In the genomic region with DNA sequence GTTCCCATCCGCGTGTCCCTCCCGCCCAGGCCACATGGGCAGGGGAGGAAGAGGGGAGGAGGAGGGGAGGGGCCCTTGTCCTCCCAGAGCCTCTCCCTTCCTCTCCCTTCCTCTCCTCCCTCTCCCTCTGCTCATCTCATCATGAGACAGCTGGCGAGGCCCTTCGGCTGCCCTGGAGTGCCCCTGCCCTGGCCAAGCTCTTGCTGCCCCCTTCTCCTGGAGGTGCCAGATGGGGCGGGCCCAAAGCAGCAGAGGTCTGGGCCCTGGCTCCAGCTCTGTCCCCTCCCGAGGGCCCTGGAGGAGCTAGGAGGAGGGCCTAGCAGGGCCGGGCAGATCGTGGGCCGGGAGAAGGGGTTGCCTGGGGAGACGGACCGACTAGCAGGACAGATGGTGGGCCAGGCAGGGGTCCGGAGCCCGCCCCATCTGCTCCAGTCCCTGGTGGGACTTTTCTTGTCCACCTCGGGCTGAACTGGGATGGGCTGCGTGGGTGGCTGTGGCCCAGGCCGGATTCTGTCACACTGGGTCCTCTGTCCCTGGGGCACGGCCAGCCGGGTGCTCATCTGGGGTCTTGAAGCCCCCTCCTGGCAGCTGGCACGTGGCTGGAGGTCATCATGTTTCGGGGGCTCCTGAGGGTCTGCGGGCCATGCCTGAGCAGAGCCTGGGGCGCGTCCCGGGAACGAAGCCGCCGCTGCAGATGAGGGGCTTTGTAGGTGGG, we compare ENCODE assay signal across 12 cellular contexts.
DNase-seq lines count a peak whose midpoint lies in the region; ATAC-seq and TF ChIP-seq lines count a peak whose summit lies in the region.
"Had no signal": no experiment of that assay in that cellular context is flagged by ENCODE, and none has a peak within 500 bp of the region (broad histone marks: within the 10 kb centered on the region; RNA-seq: fewer than 3 reads in every experiment).

No MANE protein-coding gene starts in this region.

- intact Hi-C loops in mucosa of descending colon (cut with DNase I, micrococcal nuclease): no loop called here

- no peak for TF ChIP-seq CTCF in mucosa of descending colon (IDR thresholded peaks at IDR 0.05)

- H3K36me3 ChIP-seq in mucosa of descending colon (ENCODE audit: low read depth): no peaks in the 10 kb centered on the region
- H3K36me3 ChIP-seq: BE2C had no signal

- ATAC-seq in mucosa of descending colon (peak; percentile 12), GM18873 (IDR thresholded peaks at IDR 0.05; ENCODE audit: low FRiP score, unreplicated experiment) (no peak)
- ATAC-seq: body of pancreas, GM23338 had no signal

- H3K4me1 ChIP-seq in mucosa of descending colon (ENCODE audit: low read depth): no peaks in the 10 kb centered on the region
- H3K4me1 ChIP-seq: BE2C, body of pancreas had no signal

- H3K9me3 ChIP-seq in mucosa of descending colon: peaks cover 68% of the 10 kb centered on the region
- H3K9me3 ChIP-seq: BE2C, body of pancreas had no signal

- no peak overlapping the region for H3K4me3 ChIP-seq in mucosa of descending colon
- H3K4me3 ChIP-seq: body of pancreas, GM23338 had no signal

- DNase-seq in AG20443 (ENCODE audit: low spot score) (peak; percentile 9), GM19238 (ENCODE audit: insufficient read length, low spot score) (peak; percentile 6), ecto neural progenitor cell (ENCODE audit: low spot score) (peak; percentile 49), mucosa of descending colon (peak in 2 of 3 donors; percentile 32 to 62), iPS-NIHi11 (ENCODE audit: low spot score) (no peak), D341Med (ENCODE audit: low spot score) (no peak), germinal center (ENCODE audit: low spot score) (no peak)
- DNase-seq: BE2C, MM.1S had no signal

Comparison
In these comparisons a context has a peak if more than half of its experiments do, and no peak if none do; other contexts are left out.
1. DNase-seq: peak in AG20443 (single experiment), GM19238 (single experiment), ecto neural progenitor cell (single experiment) and mucosa of descending colon (2 of 3); none in iPS-NIHi11 (single experiment), D341Med (single experiment) and germinal center (single experiment).